In genomic region chr10:7285545-7286322, GRCh38 we compare ENCODE assay signal across 23 cellular contexts.
A peak's percentile ranks its signal among the peaks of the same experiment; 100 is the strongest.
DNase-seq lines count a peak whose midpoint lies in the region; ATAC-seq lines count a peak whose summit lies in the region.
"Had no signal": no experiment of that assay in that cellular context is flagged by ENCODE, and none has a peak within 500 bp of the region (broad histone marks: within the 10 kb centered on the region; RNA-seq: fewer than 3 reads in every experiment).

No MANE protein-coding gene starts in this region.

- H3K27me3 Mint-ChIP-seq in activated T-cell treated with anti-CD3 and anti-CD28 coated beads, Interleukin-2, amount 50 U/mL, for 24 hours = no peaks in the 10 kb centered on the region
- H3K27me3 Mint-ChIP-seq in activated T-cell treated with anti-CD3 and anti-CD28 coated beads, Interleukin-2, amount 50 U/mL, for 4 hours (ENCODE audit: low read depth) = no peaks in the 10 kb centered on the region

- peaks cover 67% of the 10 kb centered on the region for H3K36me3 Mint-ChIP-seq in activated T-cell treated with anti-CD3 and anti-CD28 coated beads, Interleukin-2, amount 50 U/mL, for 24 hours (ENCODE audit: low read depth)
- H3K36me3 Mint-ChIP-seq in activated T-cell treated with anti-CD3 and anti-CD28 coated beads, Interleukin-2, amount 50 U/mL, for 4 hours (ENCODE audit: insufficient read depth) = peaks cover 37% of the 10 kb centered on the region
- H3K36me3 Mint-ChIP-seq in stimulated activated effector memory CD8-positive, alpha-beta T cell treated with anti-CD3 and anti-CD28 coated beads, Interleukin-12 subunit alpha, Interleukin-12 subunit beta, amount 100 ng/mL, for 72 hours = peaks cover 45% of the 10 kb centered on the region

- H3K4me1 Mint-ChIP-seq in activated T-cell treated with anti-CD3 and anti-CD28 coated beads, Interleukin-2, amount 50 U/mL, for 24 hours (ENCODE audit: low read depth) = peaks cover 53% of the 10 kb centered on the region
- H3K4me1 Mint-ChIP-seq in activated T-cell treated with anti-CD3 and anti-CD28 coated beads, Interleukin-2, amount 50 U/mL, for 4 hours (ENCODE audit: low read depth) = peaks cover 41% of the 10 kb centered on the region
- peaks cover 40% of the 10 kb centered on the region for H3K4me1 Mint-ChIP-seq in stimulated activated effector memory CD8-positive, alpha-beta T cell treated with anti-CD3 and anti-CD28 coated beads, Interleukin-12 subunit alpha, Interleukin-12 subunit beta, amount 100 ng/mL, for 72 hours

- H3K27ac Mint-ChIP-seq in activated T-cell treated with anti-CD3 and anti-CD28 coated beads, Interleukin-2, amount 50 U/mL, for 24 hours = peak overlapping the region; percentile 48
- peak overlapping the region; percentile 7 for H3K27ac Mint-ChIP-seq in stimulated activated effector memory CD8-positive, alpha-beta T cell treated with anti-CD3 and anti-CD28 coated beads, Interleukin-12 subunit alpha, Interleukin-12 subunit beta, amount 100 ng/mL, for 72 hours
- H3K27ac Mint-ChIP-seq: T-helper 1 cell treated with Interleukin-12 subunit alpha and Interleukin-12 subunit beta and Interleukin-4 antibody, amounts not matched to agents 30 μg/mL and 1 μg/mL, for 36 hours had no signal

- ATAC-seq in activated T-cell treated with anti-CD3 and anti-CD28 coated beads, Interleukin-2, amount 50 U/mL, for 4 hours = no peak
- peak; percentile 40 for ATAC-seq in HG02885 (IDR thresholded peaks at IDR 0.05; ENCODE audit: poor library complexity, unreplicated experiment)
- peak; percentile 60 for ATAC-seq in stimulated activated effector memory CD8-positive, alpha-beta T cell treated with anti-CD3 and anti-CD28 coated beads, Interleukin-12 subunit alpha, Interleukin-12 subunit beta, amount 100 ng/mL, for 72 hours
- ATAC-seq in HG03025 (IDR thresholded peaks at IDR 0.05; ENCODE audit: low FRiP score, unreplicated experiment) = no peak
- ATAC-seq: A549, right cardiac atrium had no signal

- peaks cover 2% of the 10 kb centered on the region for H3K9me3 Mint-ChIP-seq in activated T-cell treated with anti-CD3 and anti-CD28 coated beads, Interleukin-2, amount 50 U/mL, for 24 hours
- H3K9me3 Mint-ChIP-seq in activated T-cell treated with anti-CD3 and anti-CD28 coated beads, Interleukin-2, amount 50 U/mL, for 4 hours = no peaks in the 10 kb centered on the region
- H3K9me3 Mint-ChIP-seq in stimulated activated effector memory CD8-positive, alpha-beta T cell treated with anti-CD3 and anti-CD28 coated beads, Interleukin-12 subunit alpha, Interleukin-12 subunit beta, amount 100 ng/mL, for 72 hours = no peaks in the 10 kb centered on the region
- H3K9me3 Mint-ChIP-seq: T-helper 1 cell treated with Interleukin-12 subunit alpha and Interleukin-12 subunit beta and Interleukin-4 antibody, amounts not matched to agents 30 μg/mL and 1 μg/mL, for 36 hours had no signal

- no peak for DNase-seq in activated T-cell treated with anti-CD3 and anti-CD28 coated beads, Interleukin-2, amount 50 U/mL, for 24 hours
- DNase-seq in activated T-cell treated with anti-CD3 and anti-CD28 coated beads, Interleukin-2, amount 50 U/mL, for 4 hours = no peak
- peak; percentile 46 for DNase-seq in astrocyte of the hippocampus (ENCODE audit: low read depth, low spot score)
- no peak for DNase-seq in stimulated activated effector memory CD8-positive, alpha-beta T cell treated with anti-CD3 and anti-CD28 coated beads, Interleukin-12 subunit alpha, Interleukin-12 subunit beta, amount 100 ng/mL, for 72 hours (ENCODE audit: low spot score in 2 of 2)
- no peak for DNase-seq in NCI-H2171 (lab: John Stamatoyannopoulos, UW)
- no peak for DNase-seq in mesenteric fat pad (ENCODE audit: low spot score)
- DNase-seq: activated CD4-positive, alpha-beta T cell treated with anti-CD3 and anti-CD28 coated beads, Interleukin-2, amount 50 U/mL, for 1 hour; activated gamma-delta T cell; Calu3; cortex of kidney; kidney; MM.1S; NCI-H187 treated with DMSO at 0.1 percent for 48 hours; NCI-H2227 treated with DMSO at 0.1 percent for 48 hours; NCI-H82; right cardiac atrium; SJCRH30; stimulated activated CD4-positive, alpha-beta T cell treated with anti-CD3 and anti-CD28 coated beads, Interleukin-12 subunit alpha, Interleukin-12 subunit beta, amount 100 ng/mL, for 4 hours; upper lobe of left lung had no signal

- H3K4me3 Mint-ChIP-seq in activated T-cell treated with anti-CD3 and anti-CD28 coated beads, Interleukin-2, amount 50 U/mL, for 24 hours = no peak overlapping the region
- H3K4me3 Mint-ChIP-seq in activated T-cell treated with anti-CD3 and anti-CD28 coated beads, Interleukin-2, amount 50 U/mL, for 4 hours = no peak overlapping the region
- no peak overlapping the region for H3K4me3 Mint-ChIP-seq in stimulated activated effector memory CD8-positive, alpha-beta T cell treated with anti-CD3 and anti-CD28 coated beads, Interleukin-12 subunit alpha, Interleukin-12 subunit beta, amount 100 ng/mL, for 72 hours
- H3K4me3 Mint-ChIP-seq: T-helper 1 cell treated with Interleukin-12 subunit alpha and Interleukin-12 subunit beta and Interleukin-4 antibody, amounts not matched to agents 30 μg/mL and 1 μg/mL, for 36 hours had no signal

Comparison
In these comparisons a context has a peak if more than half of its experiments do, and no peak if none do; other contexts are left out.
1. ATAC-seq: peak in HG02885 (single experiment) and stimulated activated effector memory CD8-positive, alpha-beta T cell treated with anti-CD3 and anti-CD28 coated beads, Interleukin-12 subunit alpha, Interleukin-12 subunit beta, amount 100 ng/mL, for 72 hours (single experiment); none in activated T-cell treated with anti-CD3 and anti-CD28 coated beads, Interleukin-2, amount 50 U/mL, for 4 hours (0 of 2) and HG03025 (single experiment).